ENCODE assay signal across 8 cellular contexts in genomic region chr5:132753135-132753987, GRCh38. TPM values are rescaled to one million over a fixed set of nuclear protein-coding genes. Genes with fewer than 3 reads are reported as not detected.
DNase-seq lines count a peak whose midpoint lies in the region; ATAC-seq and TF ChIP-seq lines count a peak whose summit lies in the region.

No MANE protein-coding gene starts in this region.

- no peaks in the 10 kb centered on the region for H3K9me3 Mint-ChIP-seq in CD8-positive, alpha-beta T cell

- POLR2A ChIA-PET in CD8-positive, alpha-beta T cell (lab: Charles Lee) = interaction anchor here (1.9 kb wide), 1 partner anchor 16 kb away, joined by 4 read pairs; the partner anchor contains the start of gene KIF3A

- H3K4me3 ChIP-seq in CD8-positive, alpha-beta T cell (ENCODE audit: low read depth, low read length) = no peak overlapping the region

- H3K4me3 Mint-ChIP-seq in CD8-positive, alpha-beta T cell = no peak overlapping the region

- no peaks in the 10 kb centered on the region for H3K9me3 ChIP-seq in CD8-positive, alpha-beta T cell (ENCODE audit: low read length)

- intact Hi-C loops in CD8-positive, alpha-beta T cell (cut with DNase I, micrococcal nuclease) = no loop called here

- no peak overlapping the region for H3K27ac ChIP-seq in CD8-positive, alpha-beta T cell (ENCODE audit: low read depth, low read length)
- peak overlapping the region; percentile 67 for H3K27ac ChIP-seq in angular gyrus (ENCODE audit: low read depth, low read length)

- no peak for ATAC-seq in CD8-positive, alpha-beta T cell
- ATAC-seq in GM19397 (IDR thresholded peaks at IDR 0.05; ENCODE audit: unreplicated experiment) = no peak
- no peak for ATAC-seq in GM18858 (IDR thresholded peaks at IDR 0.05; ENCODE audit: unreplicated experiment)

- H3K4me1 ChIP-seq in CD8-positive, alpha-beta T cell (ENCODE audit: insufficient read depth, low read length) = peaks cover 2% of the 10 kb centered on the region

- in situ Hi-C loops in GM13976 (cut with MboI; ENCODE audit: low sequenced_read_pairs, unreplicated experiment) = no loop called here

- peaks cover 20% of the 10 kb centered on the region for H3K36me3 Mint-ChIP-seq in CD8-positive, alpha-beta T cell

- H3K36me3 ChIP-seq in CD8-positive, alpha-beta T cell (ENCODE audit: insufficient read depth, low read length) = no peaks in the 10 kb centered on the region

- H3K27me3 Mint-ChIP-seq in CD8-positive, alpha-beta T cell (ENCODE audit: low read depth) = no peaks in the 10 kb centered on the region

- H3K27me3 ChIP-seq in CD8-positive, alpha-beta T cell (ENCODE audit: insufficient read depth, low read length) = no peaks in the 10 kb centered on the region

- CTCF ChIA-PET in CD8-positive, alpha-beta T cell (lab: Charles Lee) = interaction anchor here (1.0 to 2.1 kb wide), 3 partner anchors 9 to 227 kb away, joined by 3 to 12 read pairs (median 6); no protein-coding TSS in a partner anchor

- H3K27ac Mint-ChIP-seq in CD8-positive, alpha-beta T cell = peak overlapping the region; percentile 34

- no peak for DNase-seq in CD8-positive, alpha-beta T cell
- DNase-seq in HuH-7.5 (ENCODE audit: low spot score) = peak; percentile 46
- peak; percentile 85 for DNase-seq in medulla oblongata (ENCODE audit: extremely low spot score)
- DNase-seq in SHP77 (lab: John Stamatoyannopoulos, UW) = no peak
- no peak for DNase-seq in GM13976 (ENCODE audit: low spot score)

- TF ChIP-seq CTCF in CD8-positive, alpha-beta T cell (IDR thresholded peaks at IDR 0.05) = no peak
- no peak for TF ChIP-seq CTCF in GM13976 (IDR thresholded peaks at IDR 0.05; ENCODE audit: borderline replicate concordance, control extremely low read depth, extremely low read depth, insufficient read depth, missing control alignments)

- H3K4me1 Mint-ChIP-seq in CD8-positive, alpha-beta T cell (ENCODE audit: low read depth) = peaks cover 6% of the 10 kb centered on the region

RNA-seq across cellular contexts. Expression of gene CCNI2, which starts 6.1 kb away (rescaled TPM):
- 1 to 10 TPM; 4.4 to 6.3 TPM for total RNA-seq in CD8-positive, alpha-beta T cell

RNA-seq across cellular contexts. Expression of gene KIF3A, which starts 16.0 kb away (rescaled TPM):
- 10 to 100 TPM; 13.0 to 14.8 TPM for total RNA-seq in CD8-positive, alpha-beta T cell

RNA-seq across cellular contexts. Expression of gene SEPTIN8, which starts 23.7 kb away (rescaled TPM):
- total RNA-seq in CD8-positive, alpha-beta T cell = 1 to 10 TPM; 5.3 to 6.8 TPM

RNA-seq across cellular contexts. Expression of gene SOWAHA, which starts 59.7 kb away (rescaled TPM):
- total RNA-seq in CD8-positive, alpha-beta T cell = not detected

Comparison
In these comparisons a context has a peak if more than half of its experiments do, and no peak if none do; other contexts are left out.
1. DNase-seq: peak in HuH-7.5 (single experiment) and medulla oblongata (single experiment); none in CD8-positive, alpha-beta T cell (0 of 7), SHP77 (0 of 2) and GM13976 (single experiment).